Comparison of ENCODE assay signal across 8 cellular contexts in the genomic region with DNA sequence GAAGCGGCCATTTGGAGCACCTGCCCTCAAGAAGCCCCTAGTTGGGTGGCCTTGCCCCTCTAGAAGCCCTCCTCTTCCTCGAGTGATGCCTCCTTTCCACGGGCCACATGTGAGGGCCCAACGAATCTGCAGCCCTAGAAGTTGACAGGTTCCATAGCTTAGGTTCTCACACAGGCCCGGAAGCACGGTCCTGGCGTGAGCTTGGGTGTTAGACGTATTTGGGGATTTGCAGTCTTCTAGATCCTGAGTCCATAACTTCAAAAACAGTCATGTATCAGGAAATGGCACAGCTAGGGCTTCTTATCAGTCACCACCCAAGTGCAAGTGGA. TPM values are rescaled to one million over a fixed set of nuclear protein-coding genes. Genes with fewer than 3 reads are reported as not detected.
DNase-seq lines count a peak whose midpoint lies in the region; ATAC-seq and TF ChIP-seq lines count a peak whose summit lies in the region.

No MANE protein-coding gene starts in this region.

- H3K4me3 ChIP-seq in WI38 (ENCODE audit: low read depth, low read length) (peak overlapping the region; percentile 74), gastroesophageal sphincter (peak overlapping the region; percentile 71 to 84)

- peak overlapping the region; percentile 88 for H3K4me3 Mint-ChIP-seq in activated CD4-positive, alpha-beta T cell treated with anti-CD3 and anti-CD28 coated beads for 36 hours
- H3K4me3 Mint-ChIP-seq in stimulated activated effector memory CD8-positive, alpha-beta T cell treated with anti-CD3 and anti-CD28 coated beads, Interleukin-12 subunit alpha, Interleukin-12 subunit beta, amount 100 ng/mL, for 72 hours: peak overlapping the region; percentile 96

- no peak for TF ChIP-seq CTCF in WI38 (IDR thresholded peaks at IDR 0.05; ENCODE audit: low read depth, low read length)
- TF ChIP-seq CTCF in gastroesophageal sphincter (IDR thresholded peaks at IDR 0.05): no peak

- peaks cover 0 to 44% (median 16%) of the 10 kb centered on the region in 3 donors for H3K4me1 ChIP-seq in gastroesophageal sphincter

- H3K27ac ChIP-seq in gastroesophageal sphincter: peak overlapping the region; percentile 93 to 99 (median 95)

- H3K36me3 Mint-ChIP-seq in activated CD4-positive, alpha-beta T cell treated with anti-CD3 and anti-CD28 coated beads for 36 hours (ENCODE audit: low read depth): peaks cover 8% of the 10 kb centered on the region
- peaks cover 23% of the 10 kb centered on the region for H3K36me3 Mint-ChIP-seq in stimulated activated effector memory CD8-positive, alpha-beta T cell treated with anti-CD3 and anti-CD28 coated beads, Interleukin-12 subunit alpha, Interleukin-12 subunit beta, amount 100 ng/mL, for 72 hours

- peaks cover 32% of the 10 kb centered on the region for H3K4me1 Mint-ChIP-seq in activated CD4-positive, alpha-beta T cell treated with anti-CD3 and anti-CD28 coated beads for 36 hours
- peaks cover 33% of the 10 kb centered on the region for H3K4me1 Mint-ChIP-seq in stimulated activated effector memory CD8-positive, alpha-beta T cell treated with anti-CD3 and anti-CD28 coated beads, Interleukin-12 subunit alpha, Interleukin-12 subunit beta, amount 100 ng/mL, for 72 hours

- peak overlapping the region; percentile 78 for H3K27ac Mint-ChIP-seq in activated CD4-positive, alpha-beta T cell treated with anti-CD3 and anti-CD28 coated beads for 36 hours
- H3K27ac Mint-ChIP-seq in stimulated activated effector memory CD8-positive, alpha-beta T cell treated with anti-CD3 and anti-CD28 coated beads, Interleukin-12 subunit alpha, Interleukin-12 subunit beta, amount 100 ng/mL, for 72 hours: peak overlapping the region; percentile 99

- no peak for TF ChIP-seq POLR2A in gastroesophageal sphincter (IDR thresholded peaks at IDR 0.05)

- POLR2A ChIA-PET in activated CD4-positive, alpha-beta T cell treated with anti-CD3 and anti-CD28 coated beads for 36 hours (lab: Charles Lee): no interaction called here

- no peak for DNase-seq in activated CD4-positive, alpha-beta T cell treated with anti-CD3 and anti-CD28 coated beads for 36 hours
- no peak for DNase-seq in activated CD4-positive, alpha-beta T cell treated with anti-CD3 and anti-CD28 coated beads for 4 hours
- DNase-seq in stimulated activated effector memory CD8-positive, alpha-beta T cell treated with anti-CD3 and anti-CD28 coated beads, Interleukin-12 subunit alpha, Interleukin-12 subunit beta, amount 100 ng/mL, for 72 hours (ENCODE audit: low spot score in 2 of 2): no peak

- H3K9me3 Mint-ChIP-seq in activated CD4-positive, alpha-beta T cell treated with anti-CD3 and anti-CD28 coated beads for 36 hours (ENCODE audit: low read depth): no peaks in the 10 kb centered on the region
- no peaks in the 10 kb centered on the region for H3K9me3 Mint-ChIP-seq in stimulated activated effector memory CD8-positive, alpha-beta T cell treated with anti-CD3 and anti-CD28 coated beads, Interleukin-12 subunit alpha, Interleukin-12 subunit beta, amount 100 ng/mL, for 72 hours

- H3K27me3 Mint-ChIP-seq in activated CD4-positive, alpha-beta T cell treated with anti-CD3 and anti-CD28 coated beads for 36 hours: no peaks in the 10 kb centered on the region

- H3K27me3 ChIP-seq in gastroesophageal sphincter: no peaks in the 10 kb centered on the region

- no peaks in the 10 kb centered on the region for H3K9me3 ChIP-seq in gastroesophageal sphincter

- no peak for ATAC-seq in activated CD4-positive, alpha-beta T cell treated with anti-CD3 and anti-CD28 coated beads for 36 hours
- ATAC-seq in gastroesophageal sphincter (no peak), HG03342 (IDR thresholded peaks at IDR 0.05; ENCODE audit: unreplicated experiment) (no peak), GM21576 (IDR thresholded peaks at IDR 0.05; ENCODE audit: unreplicated experiment) (no peak), GM18909 (IDR thresholded peaks at IDR 0.05; ENCODE audit: poor library complexity, unreplicated experiment) (no peak)
- no peak for ATAC-seq in stimulated activated effector memory CD8-positive, alpha-beta T cell treated with anti-CD3 and anti-CD28 coated beads, Interleukin-12 subunit alpha, Interleukin-12 subunit beta, amount 100 ng/mL, for 72 hours

- no peaks in the 10 kb centered on the region for H3K36me3 ChIP-seq in gastroesophageal sphincter

- TF ChIP-seq EP300 in gastroesophageal sphincter (IDR thresholded peaks at IDR 0.05): no peak

- 80% methylated on average over 2 of the region's 8 CpGs; no CpG with 5 or more reads in 1 of the 2 donors for WGBS in gastroesophageal sphincter (ENCODE audit: low coverage in 1 of 2), 2 donors

- CTCF ChIA-PET in activated CD4-positive, alpha-beta T cell treated with anti-CD3 and anti-CD28 coated beads for 36 hours (lab: Charles Lee): no interaction called here

- intact Hi-C loops in activated CD4-positive, alpha-beta T cell treated with anti-CD3 and anti-CD28 coated beads for 36 hours (cut with DNase I, micrococcal nuclease): loop anchor here (1.0 to 10.0 kb wide), 4 partner anchors 8 to 419 kb away; no protein-coding TSS in a partner anchor

RNA-seq across cellular contexts. Expression of gene FBXW4, which starts 0.4 kb away (rescaled TPM):
- 10 to 100 TPM; 34.7 to 36.3 TPM for total RNA-seq in activated CD4-positive, alpha-beta T cell treated with anti-CD3 and anti-CD28 coated beads for 36 hours
- 100 to 1,000 TPM in 3 of 4 donors, 10 to 100 TPM in 1; 85.4 to 131 (median 112) TPM for total RNA-seq in gastroesophageal sphincter
